ENCODE assay signal across 15 cellular contexts in genomic region chr12:123754041-123754757, GRCh38. TPM values are rescaled to one million over a fixed set of nuclear protein-coding genes. Genes with fewer than 3 reads are reported as not detected.
A peak's percentile ranks its signal among the peaks of the same experiment; 100 is the strongest.
DNase-seq lines count a peak whose midpoint lies in the region; ATAC-seq and TF ChIP-seq lines count a peak whose summit lies in the region.
"Had no signal": no experiment of that assay in that cellular context is flagged by ENCODE, and none has a peak within 500 bp of the region (broad histone marks: within the 10 kb centered on the region; RNA-seq: fewer than 3 reads in every experiment).

No MANE protein-coding gene starts in this region.

- no peaks in the 10 kb centered on the region for H3K79me2 ChIP-seq in OCI-LY7 (ENCODE audit: insufficient read depth, low read depth, low read length)

- peaks cover 30% of the 10 kb centered on the region for H3K4me1 Mint-ChIP-seq in activated CD8-positive, alpha-beta memory T cell treated with anti-CD3 and anti-CD28 coated beads, Interleukin-2, amount 10 ng/mL, durations not matched to agents 7 days and 5 days
- peaks cover 53% of the 10 kb centered on the region for H3K4me1 Mint-ChIP-seq in chondrocyte (ENCODE audit: low read depth)
- H3K4me1 Mint-ChIP-seq: CD14-positive monocyte; CD4-positive, alpha-beta memory T cell; H9 had no signal

- intact Hi-C loops in OCI-LY7 (cut with micrococcal nuclease; ENCODE audit: unreplicated experiment), result no loop called here
- intact Hi-C loops in sciatic nerve (cut with DNase I), result no loop called here

- H3K9me3 ChIP-seq in OCI-LY7 (ENCODE audit: low read length), result no peaks in the 10 kb centered on the region
- H3K9me3 ChIP-seq: BLaER1 had no signal

- no peak for DNase-seq in activated CD8-positive, alpha-beta memory T cell treated with anti-CD3 and anti-CD28 coated beads, Interleukin-2, amount 10 ng/mL, durations not matched to agents 7 days and 5 days
- DNase-seq in activated CD8-positive, alpha-beta memory T cell treated with anti-CD3 and anti-CD28 coated beads for 24 hours, result no peak
- no peak for DNase-seq in OCI-LY7 (ENCODE audit: low spot score)
- no peak for DNase-seq in chondrocyte (ENCODE audit: low spot score)
- DNase-seq in SHP77 treated with DMSO at 0.1 percent for 48 hours (lab: John Stamatoyannopoulos, UW), result no peak
- DNase-seq in EL, result no peak
- no peak for DNase-seq in sciatic nerve (ENCODE audit: low spot score)
- DNase-seq: CD4-positive, alpha-beta memory T cell; DMS153; DMS79; GF-D8; H9 had no signal

- ATAC-seq in activated CD8-positive, alpha-beta memory T cell treated with anti-CD3 and anti-CD28 coated beads, Interleukin-2, amount 10 ng/mL, durations not matched to agents 7 days and 5 days, result no peak
- ATAC-seq in sciatic nerve, result no peak

- no peaks in the 10 kb centered on the region for H3K9me2 ChIP-seq in OCI-LY7 (ENCODE audit: insufficient read depth, low read length)

- no TSS peak for BruUV-seq in OCI-LY7 (replicated peaks; lab: Mats Ljungman, UMichigan)

- H3K27me3 Mint-ChIP-seq in activated CD8-positive, alpha-beta memory T cell treated with anti-CD3 and anti-CD28 coated beads, Interleukin-2, amount 10 ng/mL, durations not matched to agents 7 days and 5 days, result no peaks in the 10 kb centered on the region
- H3K27me3 Mint-ChIP-seq in chondrocyte (ENCODE audit: low read depth), result no peaks in the 10 kb centered on the region
- H3K27me3 Mint-ChIP-seq: CD4-positive, alpha-beta memory T cell had no signal

- TF ChIP-seq CTCF in OCI-LY7 (conservative IDR thresholded peaks at IDR 0.05; ENCODE audit: low read length) (0 out of 2 replicates have a peak, but pooled peaks have one; percentile 25), chondrocyte (IDR thresholded peaks at IDR 0.05) (peak; percentile 21)

- POLR2A ChIA-PET in OCI-LY7 (lab: Charles Lee), result no interaction called here

- H2AFZ ChIP-seq in OCI-LY7 (ENCODE audit: low read length), result no peak overlapping the region

- H3K4me1 ChIP-seq in OCI-LY7 (ENCODE audit: insufficient read depth, low read length, poor library complexity, severe bottlenecking), result no peaks in the 10 kb centered on the region
- H3K4me1 ChIP-seq: BLaER1 had no signal

- no peak overlapping the region for H3K27ac ChIP-seq in OCI-LY7 (ENCODE audit: low read depth, low read length, poor library complexity, severe bottlenecking)
- H3K27ac ChIP-seq: 22Rv1, BLaER1 had no signal

- H3K4me2 ChIP-seq in OCI-LY7 (ENCODE audit: low read length), result no peak overlapping the region
- H3K4me2 ChIP-seq: BLaER1 had no signal

- no peak overlapping the region for H3K4me3 ChIP-seq in OCI-LY7 (ENCODE audit: low read depth, low read length, poor library complexity, severe bottlenecking)
- H3K4me3 ChIP-seq: BLaER1 had no signal

- CTCF ChIA-PET in activated CD8-positive, alpha-beta memory T cell treated with anti-CD3 and anti-CD28 coated beads, Interleukin-2, amount 10 ng/mL, durations not matched to agents 7 days and 5 days (lab: Charles Lee), result no interaction called here
- CTCF ChIA-PET in OCI-LY7 (lab: Charles Lee; ENCODE audit: unreplicated experiment), result no interaction called here

- no peaks in the 10 kb centered on the region for H3K9me3 Mint-ChIP-seq in activated CD8-positive, alpha-beta memory T cell treated with anti-CD3 and anti-CD28 coated beads, Interleukin-2, amount 10 ng/mL, durations not matched to agents 7 days and 5 days (ENCODE audit: low read depth)
- no peaks in the 10 kb centered on the region for H3K9me3 Mint-ChIP-seq in chondrocyte (ENCODE audit: low read depth)
- H3K9me3 Mint-ChIP-seq: CD14-positive monocyte; CD4-positive, alpha-beta memory T cell; H9 had no signal

- peak overlapping the region; percentile 29 for H3K27ac Mint-ChIP-seq in activated CD8-positive, alpha-beta memory T cell treated with anti-CD3 and anti-CD28 coated beads, Interleukin-2, amount 10 ng/mL, durations not matched to agents 7 days and 5 days
- peak overlapping the region; percentile 52 for H3K27ac Mint-ChIP-seq in chondrocyte (ENCODE audit: unreplicated experiment)

- H3K36me3 ChIP-seq in OCI-LY7 (ENCODE audit: insufficient read depth, low read length), result peaks cover 82% of the 10 kb centered on the region

- H3K36me3 Mint-ChIP-seq in activated CD8-positive, alpha-beta memory T cell treated with anti-CD3 and anti-CD28 coated beads, Interleukin-2, amount 10 ng/mL, durations not matched to agents 7 days and 5 days, result peaks cover 39% of the 10 kb centered on the region
- H3K36me3 Mint-ChIP-seq in chondrocyte (ENCODE audit: low read depth), result peaks cover 21% of the 10 kb centered on the region

- H4K20me1 ChIP-seq in OCI-LY7 (ENCODE audit: insufficient read depth, low read length), result no peaks in the 10 kb centered on the region
- H4K20me1 ChIP-seq: BLaER1 had no signal

- no peak overlapping the region for H3K4me3 Mint-ChIP-seq in activated CD8-positive, alpha-beta memory T cell treated with anti-CD3 and anti-CD28 coated beads, Interleukin-2, amount 10 ng/mL, durations not matched to agents 7 days and 5 days
- no peak overlapping the region for H3K4me3 Mint-ChIP-seq in chondrocyte (ENCODE audit: unreplicated experiment)
- H3K4me3 Mint-ChIP-seq: CD14-positive monocyte; CD4-positive, alpha-beta memory T cell; H9 had no signal

RNA-seq across cellular contexts. Expression of gene DNAH10, which starts 7.9 kb away (rescaled TPM):
- total RNA-seq in activated CD8-positive, alpha-beta memory T cell treated with anti-CD3 and anti-CD28 coated beads, Interleukin-2, amount 10 ng/mL, durations not matched to agents 7 days and 5 days, result under 1 TPM; 0.05 to 0.76 TPM
- total RNA-seq in OCI-LY7 (2014; rRNA removed; shearing (Covaris generic)), result 0.19 TPM in 1 of 2 replicates, not detected in the other
- total RNA-seq in OCI-LY7 (2022) (0.04 and 0.11 TPM in 2 replicates), chondrocyte (0.46 to 1.2 TPM (median 0.95 TPM) in 3 replicates), sciatic nerve (0.76 TPM)

RNA-seq across cellular contexts. Expression of gene ATP6V0A2, which starts 42.0 kb away (rescaled TPM):
- 10 to 100 TPM; 76.6 to 91.6 TPM for total RNA-seq in activated CD8-positive, alpha-beta memory T cell treated with anti-CD3 and anti-CD28 coated beads, Interleukin-2, amount 10 ng/mL, durations not matched to agents 7 days and 5 days
- total RNA-seq in OCI-LY7 (2014; rRNA removed; shearing (Covaris generic)), result 44.2 and 52.8 TPM in 2 replicates
- total RNA-seq in OCI-LY7 (2022) (59.0 and 68.1 TPM in 2 replicates), chondrocyte (29.6 to 39.5 TPM (median 32.7 TPM) in 3 replicates), sciatic nerve (28.8 TPM)
